Comparison of ENCODE assay signal across 22 cellular contexts in genomic region chr17:83179811-83180210, GRCh38.
DNase-seq lines count a peak whose midpoint lies in the region; ATAC-seq and TF ChIP-seq lines count a peak whose summit lies in the region.
"Had no signal": no experiment of that assay in that cellular context is flagged by ENCODE, and none has a peak within 500 bp of the region (broad histone marks: within the 10 kb centered on the region; RNA-seq: fewer than 3 reads in every experiment).

No MANE protein-coding gene starts in this region.

- no peak for ATAC-seq in heart right ventricle
- no peak for ATAC-seq in stimulated activated effector memory CD8-positive, alpha-beta T cell treated with anti-CD3 and anti-CD28 coated beads, Interleukin-12 subunit alpha, Interleukin-12 subunit beta, amount 100 ng/mL, for 72 hours
- ATAC-seq: effector memory CD8-positive, alpha-beta T cell; esophagus mucosa; foreskin keratinocyte; HCT116; K562; stimulated activated memory B cell treated with anti-CD40 and anti-IgM and Interleukin-4, amounts not matched to agents 10 μg/mL and 1 μg/mL and 100 μg/mL, for 72 hours had no signal

- no peaks in the 10 kb centered on the region for H3K27me3 Mint-ChIP-seq in activated T-helper 2 cell treated with anti-CD3 and anti-CD28 coated beads, Interferon-gamma antibody, Interleukin-2, Interleukin-4, amounts not matched to agents 10 μg/mL and 5 μg/mL and 100 μg/mL, durations not matched to agents 14 hours and 24 hours and 36 hours (ENCODE audit: low read depth)
- H3K27me3 Mint-ChIP-seq: activated CD4-positive, alpha-beta T cell treated with anti-CD3 and anti-CD28 coated beads, Interleukin-2, amount 10 ng/mL, durations not matched to agents 24 days and 14 days; effector memory CD8-positive, alpha-beta T cell had no signal

- no peak overlapping the region for H3K4me3 Mint-ChIP-seq in activated T-helper 2 cell treated with anti-CD3 and anti-CD28 coated beads, Interferon-gamma antibody, Interleukin-2, Interleukin-4, amounts not matched to agents 10 μg/mL and 5 μg/mL and 100 μg/mL, durations not matched to agents 14 hours and 24 hours and 36 hours (ENCODE audit: low read depth)
- H3K4me3 Mint-ChIP-seq in stimulated activated effector memory CD8-positive, alpha-beta T cell treated with anti-CD3 and anti-CD28 coated beads, Interleukin-12 subunit alpha, Interleukin-12 subunit beta, amount 100 ng/mL, for 72 hours = no peak overlapping the region
- H3K4me3 Mint-ChIP-seq: activated CD4-positive, alpha-beta T cell treated with anti-CD3 and anti-CD28 coated beads, Interleukin-2, amount 10 ng/mL, durations not matched to agents 24 days and 14 days; effector memory CD8-positive, alpha-beta T cell; stimulated activated memory B cell treated with anti-CD40 and anti-IgM and Interleukin-4, amounts not matched to agents 10 μg/mL and 1 μg/mL and 100 μg/mL, for 72 hours had no signal

- no peak overlapping the region for H3K27ac Mint-ChIP-seq in activated T-helper 2 cell treated with anti-CD3 and anti-CD28 coated beads, Interferon-gamma antibody, Interleukin-2, Interleukin-4, amounts not matched to agents 10 μg/mL and 5 μg/mL and 100 μg/mL, durations not matched to agents 14 hours and 24 hours and 36 hours
- H3K27ac Mint-ChIP-seq in stimulated activated effector memory CD8-positive, alpha-beta T cell treated with anti-CD3 and anti-CD28 coated beads, Interleukin-12 subunit alpha, Interleukin-12 subunit beta, amount 100 ng/mL, for 72 hours = peak overlapping the region; percentile 46
- H3K27ac Mint-ChIP-seq: activated CD4-positive, alpha-beta T cell treated with anti-CD3 and anti-CD28 coated beads, Interleukin-2, amount 10 ng/mL, durations not matched to agents 24 days and 14 days; effector memory CD8-positive, alpha-beta T cell; stimulated activated memory B cell treated with anti-CD40 and anti-IgM and Interleukin-4, amounts not matched to agents 10 μg/mL and 1 μg/mL and 100 μg/mL, for 72 hours had no signal

- TF ChIP-seq CTCF in left ventricle myocardium inferior (IDR thresholded peaks at IDR 0.05; ENCODE audit: borderline replicate concordance) (no peak), heart right ventricle (IDR thresholded peaks at IDR 0.05) (no peak)

- no peaks in the 10 kb centered on the region for H3K4me1 Mint-ChIP-seq in activated T-helper 2 cell treated with anti-CD3 and anti-CD28 coated beads, Interferon-gamma antibody, Interleukin-2, Interleukin-4, amounts not matched to agents 10 μg/mL and 5 μg/mL and 100 μg/mL, durations not matched to agents 14 hours and 24 hours and 36 hours (ENCODE audit: low read depth)
- peaks cover 19% of the 10 kb centered on the region for H3K4me1 Mint-ChIP-seq in stimulated activated effector memory CD8-positive, alpha-beta T cell treated with anti-CD3 and anti-CD28 coated beads, Interleukin-12 subunit alpha, Interleukin-12 subunit beta, amount 100 ng/mL, for 72 hours
- H3K4me1 Mint-ChIP-seq: activated CD4-positive, alpha-beta T cell treated with anti-CD3 and anti-CD28 coated beads, Interleukin-2, amount 10 ng/mL, durations not matched to agents 24 days and 14 days had no signal

- H3K4me1 ChIP-seq in left ventricle myocardium inferior (peaks cover 19% of the 10 kb centered on the region), heart right ventricle (peaks cover 0 to 29% (median 13%) of the 10 kb centered on the region in 9 donors)
- H3K4me1 ChIP-seq: foreskin keratinocyte, uterus had no signal

- intact Hi-C loops in left ventricle myocardium inferior (cut with micrococcal nuclease) = no loop called here
- intact Hi-C loops in heart right ventricle (cut with DNase I) = no loop called here
- intact Hi-C loops in activated T-helper 2 cell treated with anti-CD3 and anti-CD28 coated beads, Interferon-gamma antibody, Interleukin-2, Interleukin-4, amounts not matched to agents 10 μg/mL and 5 μg/mL and 100 μg/mL, durations not matched to agents 14 hours and 24 hours and 36 hours (cut with micrococcal nuclease) = no loop called here

- 93 to 96% methylated on average over 9 of the region's 9 CpGs for WGBS in heart right ventricle, 2 donors

- no peak overlapping the region for H3K4me3 ChIP-seq in left ventricle myocardium inferior
- no peak overlapping the region for H3K4me3 ChIP-seq in heart right ventricle
- H3K4me3 ChIP-seq: K562, spleen, suprapubic skin, uterus had no signal

- H3K36me3 ChIP-seq in left ventricle myocardium inferior = no peaks in the 10 kb centered on the region
- no peaks in the 10 kb centered on the region for H3K36me3 ChIP-seq in heart right ventricle
- H3K36me3 ChIP-seq: spleen, suprapubic skin, uterus had no signal

- H3K36me3 Mint-ChIP-seq in activated T-helper 2 cell treated with anti-CD3 and anti-CD28 coated beads, Interferon-gamma antibody, Interleukin-2, Interleukin-4, amounts not matched to agents 10 μg/mL and 5 μg/mL and 100 μg/mL, durations not matched to agents 14 hours and 24 hours and 36 hours (ENCODE audit: low read depth) = no peaks in the 10 kb centered on the region
- no peaks in the 10 kb centered on the region for H3K36me3 Mint-ChIP-seq in stimulated activated effector memory CD8-positive, alpha-beta T cell treated with anti-CD3 and anti-CD28 coated beads, Interleukin-12 subunit alpha, Interleukin-12 subunit beta, amount 100 ng/mL, for 72 hours
- H3K36me3 Mint-ChIP-seq: stimulated activated memory B cell treated with anti-CD40 and anti-IgM and Interleukin-4, amounts not matched to agents 10 μg/mL and 1 μg/mL and 100 μg/mL, for 72 hours had no signal

- H3K27ac ChIP-seq in left ventricle myocardium inferior (replicated peaks) (peak overlapping the region; percentile 3), heart right ventricle (no peak overlapping the region)
- H3K27ac ChIP-seq: C4-2B, foreskin keratinocyte, spleen had no signal

- no peaks in the 10 kb centered on the region for H3K9me3 Mint-ChIP-seq in activated T-helper 2 cell treated with anti-CD3 and anti-CD28 coated beads, Interferon-gamma antibody, Interleukin-2, Interleukin-4, amounts not matched to agents 10 μg/mL and 5 μg/mL and 100 μg/mL, durations not matched to agents 14 hours and 24 hours and 36 hours
- no peaks in the 10 kb centered on the region for H3K9me3 Mint-ChIP-seq in stimulated activated effector memory CD8-positive, alpha-beta T cell treated with anti-CD3 and anti-CD28 coated beads, Interleukin-12 subunit alpha, Interleukin-12 subunit beta, amount 100 ng/mL, for 72 hours
- H3K9me3 Mint-ChIP-seq: activated CD4-positive, alpha-beta T cell treated with anti-CD3 and anti-CD28 coated beads, Interleukin-2, amount 10 ng/mL, durations not matched to agents 24 days and 14 days; effector memory CD8-positive, alpha-beta T cell; stimulated activated memory B cell treated with anti-CD40 and anti-IgM and Interleukin-4, amounts not matched to agents 10 μg/mL and 1 μg/mL and 100 μg/mL, for 72 hours had no signal

- DNase-seq in left ventricle myocardium inferior = no peak
- DNase-seq in heart right ventricle = no peak
- DNase-seq in activated T-helper 2 cell treated with anti-CD3 and anti-CD28 coated beads, Interferon-gamma antibody, Interleukin-2, Interleukin-4, amounts not matched to agents 10 μg/mL and 5 μg/mL and 100 μg/mL, durations not matched to agents 14 hours and 24 hours and 36 hours (ENCODE audit: low spot score) = peak; percentile 3
- DNase-seq in islet precursor cell = peak; percentile 23
- DNase-seq in stimulated activated effector memory CD8-positive, alpha-beta T cell treated with anti-CD3 and anti-CD28 coated beads, Interleukin-12 subunit alpha, Interleukin-12 subunit beta, amount 100 ng/mL, for 72 hours (ENCODE audit: low spot score in 2 of 2) = peak in 1 of 2 donors; percentile 47
- no peak for DNase-seq in DMS79 treated with DMSO at 0.1 percent for 48 hours (lab: John Stamatoyannopoulos, UW)
- no peak for DNase-seq in NCI-H446 treated with DMSO at 0.1 percent for 48 hours (lab: John Stamatoyannopoulos, UW)
- DNase-seq in DMS153 treated with DMSO at 0.1 percent for 48 hours (lab: John Stamatoyannopoulos, UW; ENCODE audit: unreplicated experiment) = no peak
- DNase-seq: activated CD4-positive, alpha-beta T cell treated with anti-CD3 and anti-CD28 coated beads, Interleukin-2, amount 10 ng/mL, durations not matched to agents 24 days and 14 days; effector memory CD8-positive, alpha-beta T cell; foreskin keratinocyte; hippocampal formation; NCI-H1930; NCI-H526 treated with DMSO at 0.1 percent for 48 hours; spleen had no signal

- no peaks in the 10 kb centered on the region for H3K27me3 ChIP-seq in left ventricle myocardium inferior (ENCODE audit: low read depth)
- H3K27me3 ChIP-seq in heart right ventricle = no peaks in the 10 kb centered on the region
- H3K27me3 ChIP-seq: foreskin keratinocyte, spleen, suprapubic skin, uterus had no signal

- H3K9me3 ChIP-seq in left ventricle myocardium inferior (replicated peaks) (no peaks in the 10 kb centered on the region), heart right ventricle (no peaks in the 10 kb centered on the region)
- H3K9me3 ChIP-seq: spleen, suprapubic skin, uterus had no signal

Comparison
In these comparisons a context has a peak if more than half of its experiments do, and no peak if none do; other contexts are left out.
1. DNase-seq: peak in activated T-helper 2 cell treated with anti-CD3 and anti-CD28 coated beads, Interferon-gamma antibody, Interleukin-2, Interleukin-4, amounts not matched to agents 10 μg/mL and 5 μg/mL and 100 μg/mL, durations not matched to agents 14 hours and 24 hours and 36 hours (single experiment) and islet precursor cell (single experiment); none in left ventricle myocardium inferior (single experiment), heart right ventricle (0 of 2), DMS79 treated with DMSO at 0.1 percent for 48 hours (single experiment), NCI-H446 treated with DMSO at 0.1 percent for 48 hours (single experiment) and DMS153 treated with DMSO at 0.1 percent for 48 hours (single experiment).